In genomic region chr17:20856071-20856470, GRCh38 we compare ENCODE assay signal across 7 cellular contexts.
DNase-seq lines count a peak whose midpoint lies in the region; FAIRE-seq and TF ChIP-seq lines count a peak whose summit lies in the region.
"Not testable (repeated sequence)": the region's sequence is repeated elsewhere in the genome, so short reads cannot be mapped to it uniquely, and the experiment has no call there.

No MANE protein-coding gene starts in this region.

- POLR2A ChIA-PET in HEK293 (lab: Yijun Ruan, JAX): not testable (repeated sequence)
- POLR2A ChIA-PET in H1 (lab: Charles Lee; ENCODE audit: partially characterized antibody): interaction anchor here (0.9 to 1.9 kb wide), 3 partner anchors 12 to 143 kb away, joined by 3 to 14 read pairs (median 3); no protein-coding TSS in a partner anchor

- not testable (repeated sequence) for H4K91ac ChIP-seq in H1 (replicated peaks; ENCODE audit: insufficient read length, low read length)

- H2BK20ac ChIP-seq in H1 (ENCODE audit: low read length): not testable (repeated sequence)

- CTCF ChIA-PET in HEK293 (lab: Yijun Ruan, JAX): interaction anchor here (0.6 to 1.2 kb wide), 4 partner anchors 11 to 137 kb away, joined by 3 to 4 read pairs (median 3); no protein-coding TSS in a partner anchor
- CTCF ChIA-PET in H1 (lab: Charles Lee; ENCODE audit: partially characterized antibody): not testable (repeated sequence)

- WGBS in H1 (ENCODE audit: extremely low coverage in 1 of 2, insufficient coverage in 1 of 2, insufficient read length in 1 of 2, insufficient replicate concordance in 2 of 2, low coverage in 1 of 2, low lambda C conversion rate in 2 of 2, missing lambda C conversion rate in 1 of 2), 2 experiments: 83% methylated on average over 1 of the region's 1 CpG; no CpG with 5 or more reads in 1 of the 2 experiments
- WGBS in smooth muscle cell (ENCODE audit: low lambda C conversion rate): 14% methylated on average over 1 of the region's 1 CpG

- TF ChIP-seq EP300 in H1 (IDR thresholded peaks at IDR 0.05; ENCODE audit: borderline replicate concordance in 1 of 2, low read depth in 2 of 2, low read length in 2 of 2): not testable (repeated sequence)

- FAIRE-seq in H1 (lab: Jason Lieb, UNC): peak; percentile 66
- FAIRE-seq in kidney (lab: Jason Lieb, UNC): peak; percentile 72

- intact Hi-C loops in kidney (cut with DNase I): not testable (repeated sequence)

- not testable (repeated sequence) for H3K79me1 ChIP-seq in H1 (ENCODE audit: low read depth, low read length)

- not testable (repeated sequence) for H2BK15ac ChIP-seq in H1 (ENCODE audit: low read length)

- peak; percentile 38 for DNase-seq in D341Med (ENCODE audit: low spot score)
- DNase-seq in NCI-H524 (lab: John Stamatoyannopoulos, UW): peak; percentile 68 to 93
- peak; percentile 56 for DNase-seq in WERI-Rb-1
- not testable (repeated sequence) for DNase-seq in H1 (ENCODE audit: low read depth in 1 of 2, low spot score in 2 of 2); kidney; smooth muscle cell (lab: John Stamatoyannopoulos, UW; ENCODE audit: unreplicated experiment)

- H2BK5ac ChIP-seq in H1 (ENCODE audit: low read depth, low read length): not testable (repeated sequence)

- H3K4ac ChIP-seq in H1 (replicated peaks; ENCODE audit: insufficient read length, low read depth, low read length): not testable (repeated sequence)

- H3K79me2 ChIP-seq in H1 (ENCODE audit: control insufficient read depth in 1 of 2, insufficient read depth in 2 of 2, low read length in 2 of 2); smooth muscle cell (ENCODE audit: low read depth): not testable (repeated sequence)

- not testable (repeated sequence) for H3K9me3 ChIP-seq in HEK293 (ENCODE audit: control insufficient read depth, insufficient read depth, low read depth, low read length); WERI-Rb-1 (ENCODE audit: severe bottlenecking); H1 (ENCODE audit: insufficient read depth in 2 of 2, low read depth in 1 of 2, low read length in 1 of 2); kidney (ENCODE audit: control insufficient read depth in 1 of 2, low read length in 2 of 2); smooth muscle cell (replicated peaks; ENCODE audit: low read depth)

- H3K4me3 ChIP-seq in HEK293 (ENCODE audit: low read depth, low read length); WERI-Rb-1 (ENCODE audit: low read depth, low read length); H1 (ENCODE audit: extremely low read depth in 1 of 4, insufficient read depth in 2 of 4, low read depth in 3 of 4, low read length in 4 of 4); kidney (ENCODE audit: low read length in 2 of 2); smooth muscle cell: not testable (repeated sequence)

- H3K4me1 ChIP-seq in HEK293 (ENCODE audit: control insufficient read depth, insufficient read depth, low read length); H1 (replicated peaks in 1 of 4; ENCODE audit: control insufficient read depth in 3 of 4, insufficient read depth in 4 of 4, low read length in 3 of 4); kidney (ENCODE audit: control insufficient read depth in 1 of 2, insufficient read depth in 1 of 2, low read depth in 1 of 2, low read length in 2 of 2): not testable (repeated sequence)
- H3K4me1 ChIP-seq in smooth muscle cell (ENCODE audit: low read depth): peaks cover 12% of the 10 kb centered on the region

- not testable (repeated sequence) for H3K23ac ChIP-seq in H1 (ENCODE audit: insufficient read length)

- not testable (repeated sequence) for H4K5ac ChIP-seq in H1 (ENCODE audit: insufficient read length, low read depth, low read length)

- H3F3A ChIP-seq in smooth muscle cell (ENCODE audit: low read depth): not testable (repeated sequence)

- H3K4me2 ChIP-seq in H1 (ENCODE audit: insufficient read depth in 1 of 2, low read depth in 2 of 2, low read length in 2 of 2); smooth muscle cell: not testable (repeated sequence)

- not testable (repeated sequence) for H3K18ac ChIP-seq in H1 (ENCODE audit: extremely low read depth, low read length)

- H4K8ac ChIP-seq in H1 (ENCODE audit: extremely low read depth, insufficient read depth, low read length): not testable (repeated sequence)

- H2AK5ac ChIP-seq in H1 (ENCODE audit: low read depth, low read length): not testable (repeated sequence)

- not testable (repeated sequence) for H3K56ac ChIP-seq in H1 (replicated peaks; ENCODE audit: insufficient read length, low read depth, low read length)

- not testable (repeated sequence) for H3K14ac ChIP-seq in H1 (ENCODE audit: insufficient read length)

- not testable (repeated sequence) for H3K27me3 ChIP-seq in WERI-Rb-1 (ENCODE audit: insufficient read depth, low read depth, severe bottlenecking); smooth muscle cell (ENCODE audit: low read depth)
- H3K27me3 ChIP-seq in H1 (replicated peaks in 1 of 4; ENCODE audit: control insufficient read depth in 3 of 4, extremely low read depth in 1 of 4, insufficient read depth in 3 of 4, low read length in 3 of 4): peaks cover 0 to 17% (median 5%) of the 10 kb centered on the region in 4 experiments; a peak in 4 of 7 replicates

- not testable (repeated sequence) for TF ChIP-seq CTCF in HEK293 (tag by site-specific recombination; IDR thresholded peaks at IDR 0.05); WERI-Rb-1 (IDR thresholded peaks at IDR 0.05; ENCODE audit: low read depth, low read length); H1 (IDR thresholded peaks at IDR 0.05; ENCODE audit: control extremely low read depth in 1 of 3, insufficient read depth in 1 of 3, low read depth in 1 of 3, low read length in 3 of 3); kidney (IDR thresholded peaks at IDR 0.05; ENCODE audit: borderline replicate concordance, extremely low read depth, insufficient read depth); smooth muscle cell (IDR thresholded peaks at IDR 0.05; ENCODE audit: borderline replicate concordance, insufficient read depth, poor library complexity, severe bottlenecking)

- not testable (repeated sequence) for H3K27ac ChIP-seq in HEK293 (ENCODE audit: extremely low read depth, low read depth, low read length); WERI-Rb-1; H1 (ENCODE audit: low read depth, low read length); kidney (ENCODE audit: low read depth in 2 of 2, low read length in 2 of 2)
- H3K27ac ChIP-seq in smooth muscle cell (ENCODE audit: low read depth): peak overlapping the region; percentile 68

- not testable (repeated sequence) for H4K20me1 ChIP-seq in H1 (replicated peaks in 1 of 2; ENCODE audit: control insufficient read depth in 1 of 2, insufficient read depth in 2 of 2, low read length in 2 of 2); smooth muscle cell (ENCODE audit: low read depth)

- not testable (repeated sequence) for TF ChIP-seq POLR2A in H1 (IDR thresholded peaks at IDR 0.05; ENCODE audit: control extremely low read depth in 1 of 2, low read depth in 2 of 2, low read length in 2 of 2)

- H2BK12ac ChIP-seq in H1 (ENCODE audit: low read depth, low read length): not testable (repeated sequence)

- H2AFZ ChIP-seq in H1 (ENCODE audit: low read length); smooth muscle cell (ENCODE audit: low read depth): not testable (repeated sequence)

- H2BK120ac ChIP-seq in H1 (replicated peaks; ENCODE audit: low read depth, low read length): not testable (repeated sequence)

- not testable (repeated sequence) for H3K23me2 ChIP-seq in H1 (ENCODE audit: low read depth, low read length)

- not testable (repeated sequence) for H3K36me3 ChIP-seq in HEK293 (ENCODE audit: control insufficient read depth in 2 of 2, insufficient read depth in 1 of 2, low read length in 2 of 2); WERI-Rb-1; H1 (ENCODE audit: control insufficient read depth in 2 of 4, insufficient read depth in 4 of 4, low read length in 3 of 4); kidney (ENCODE audit: control insufficient read depth in 1 of 2, insufficient read depth in 2 of 2, low read length in 2 of 2); smooth muscle cell (ENCODE audit: low read depth)

- TF ChIP-seq RAD21 in H1 (IDR thresholded peaks at IDR 0.05 in 1 of 2, conservative IDR thresholded peaks at IDR 0.05 in 1 of 2; ENCODE audit: low read depth in 2 of 2, low read length in 2 of 2): not testable (repeated sequence)

- H3K9ac ChIP-seq in H1 (replicated peaks in 1 of 4; ENCODE audit: extremely low read depth in 1 of 4, low read depth in 3 of 4, low read length in 3 of 4); kidney (ENCODE audit: low read length in 2 of 2); smooth muscle cell (ENCODE audit: low read depth): not testable (repeated sequence)
